Comparison of ENCODE assay signal across 8 cellular contexts in genomic region chr1:7680791-7681165, GRCh38.
DNase-seq lines count a peak whose midpoint lies in the region; ATAC-seq and TF ChIP-seq lines count a peak whose summit lies in the region.

No MANE protein-coding gene starts in this region.

- no peak overlapping the region for H2AFZ ChIP-seq in Karpas-422 (ENCODE audit: low read length)

- H3K36me3 Mint-ChIP-seq in nephron (ENCODE audit: low read depth), result no peaks in the 10 kb centered on the region

- no peak for DNase-seq in HFF-Myc (ENCODE audit: extremely low read depth, low read depth)
- peak in 1 of 3 donors; percentile 61 for DNase-seq in Peyer's patch
- no peak for DNase-seq in esophagus squamous epithelium (lab: John Stamatoyannopoulos, UW)
- DNase-seq in effector CD4-positive, alpha-beta T cell, result no peak
- DNase-seq in Karpas-422, result no peak

- H3K4me3 ChIP-seq in HFF-Myc (replicated peaks; ENCODE audit: low read depth, low read length), result peak overlapping the region; percentile 39
- peak overlapping the region; percentile 40 to 81 (median 69) for H3K4me3 ChIP-seq in Peyer's patch
- H3K4me3 ChIP-seq in esophagus squamous epithelium, result peak overlapping the region; percentile 57 to 81 (median 73)
- H3K4me3 ChIP-seq in Karpas-422 (ENCODE audit: low read length), result no peak overlapping the region

- peak overlapping the region in 2 of 4 donors; percentile 52 to 68 for H3K27ac ChIP-seq in Peyer's patch
- H3K27ac ChIP-seq in esophagus squamous epithelium, result peak overlapping the region in 2 of 4 donors; percentile 39 to 74
- no peak overlapping the region for H3K27ac ChIP-seq in Karpas-422 (ENCODE audit: low read length)

- no peaks in the 10 kb centered on the region for H3K4me1 Mint-ChIP-seq in nephron

- H3K79me2 ChIP-seq in Karpas-422 (ENCODE audit: low read length), result no peaks in the 10 kb centered on the region

- no peaks in the 10 kb centered on the region for H3K9me2 ChIP-seq in Karpas-422 (replicated peaks; ENCODE audit: insufficient read depth, low read length)

- H3K4me1 ChIP-seq in Peyer's patch (peaks cover 0 to 31% (median 5%) of the 10 kb centered on the region in 4 donors), esophagus squamous epithelium (peaks cover 5 to 21% (median 10%) of the 10 kb centered on the region in 3 donors), Karpas-422 (ENCODE audit: low read length) (no peaks in the 10 kb centered on the region)

- no peak for TF ChIP-seq POLR2A in Peyer's patch (IDR thresholded peaks at IDR 0.05)
- TF ChIP-seq POLR2A in esophagus squamous epithelium (IDR thresholded peaks at IDR 0.05), result no peak

- H3K36me3 ChIP-seq in Peyer's patch (no peaks in the 10 kb centered on the region), esophagus squamous epithelium (no peaks in the 10 kb centered on the region), Karpas-422 (ENCODE audit: insufficient read depth, low read length) (no peaks in the 10 kb centered on the region)

- no peak for ATAC-seq in GM18858 (IDR thresholded peaks at IDR 0.05; ENCODE audit: unreplicated experiment)
- no peak for ATAC-seq in GM21423 (IDR thresholded peaks at IDR 0.05; ENCODE audit: unreplicated experiment)

- no peaks in the 10 kb centered on the region for H4K20me1 ChIP-seq in Karpas-422 (ENCODE audit: insufficient read depth, low read depth, low read length)

- H3K4me2 ChIP-seq in Karpas-422 (ENCODE audit: low read depth, low read length, poor library complexity, severe bottlenecking), result no peak overlapping the region

- H3K9me3 Mint-ChIP-seq in nephron, result no peaks in the 10 kb centered on the region

- no peaks in the 10 kb centered on the region for H3K9me3 ChIP-seq in Peyer's patch
- H3K9me3 ChIP-seq in esophagus squamous epithelium, result no peaks in the 10 kb centered on the region
- H3K9me3 ChIP-seq in Karpas-422 (ENCODE audit: low read length), result no peaks in the 10 kb centered on the region

- H3K27me3 Mint-ChIP-seq in nephron (ENCODE audit: low read depth), result peaks cover 2% of the 10 kb centered on the region

- TF ChIP-seq CTCF in HFF-Myc (IDR thresholded peaks at IDR 0.05; ENCODE audit: low read depth, low read length, missing control alignments) (no peak), Peyer's patch (IDR thresholded peaks at IDR 0.05) (no peak), esophagus squamous epithelium (IDR thresholded peaks at IDR 0.05) (no peak), nephron (IDR thresholded peaks at IDR 0.05; ENCODE audit: unreplicated experiment in 3 of 3) (peak in 1 of 3 experiments; percentile 10)

- H3K27ac Mint-ChIP-seq in nephron, result peak overlapping the region; percentile 68 to 87 (median 86)

- H3K4me3 Mint-ChIP-seq in nephron, result peak overlapping the region; percentile 81 to 85 (median 84)

- H3K27me3 ChIP-seq in Peyer's patch (no peaks in the 10 kb centered on the region), esophagus squamous epithelium (peaks cover 0 to 26% (median 0%) of the 10 kb centered on the region in 4 donors), Karpas-422 (ENCODE audit: low read length) (no peaks in the 10 kb centered on the region)

- WGBS in esophagus squamous epithelium, 2 donors, result 0% methylated on average over 4 of the region's 37 CpGs; no CpG with 5 or more reads in 1 of the 2 donors

- intact Hi-C loops in esophagus squamous epithelium (cut with DNase I), result no loop called here

- no peak overlapping the region for H3K9ac ChIP-seq in Karpas-422 (ENCODE audit: low read length)
